ENCODE assay signal across 26 cellular contexts in genomic region chr3:158494657-158495056, GRCh38.
"Had no signal": no experiment of that assay in that cellular context is flagged by ENCODE, and none has a peak within 500 bp of the region (broad histone marks: within the 10 kb centered on the region; RNA-seq: fewer than 3 reads in every experiment).

No MANE protein-coding gene starts in this region.

- H3K9ac ChIP-seq: neural progenitor cell, parathyroid adenoma had no signal

- H2AFZ ChIP-seq: neural progenitor cell, parathyroid adenoma had no signal

- H3K4me2 ChIP-seq: neural progenitor cell had no signal

- H3K27ac ChIP-seq: neural progenitor cell, ovary, parathyroid adenoma, psoas muscle, right lobe of liver, sigmoid colon, stomach, thoracic aorta, thyroid gland, tibial nerve, upper lobe of left lung, vagina had no signal

- H3K4me3 ChIP-seq: neural progenitor cell, ovary, psoas muscle, right lobe of liver, sigmoid colon, stomach, thoracic aorta, thyroid gland, tibial nerve, upper lobe of left lung, vagina had no signal

- FAIRE-seq: small intestine, urothelium cell line had no signal

- H3K27me3 ChIP-seq: neural progenitor cell, ovary, right lobe of liver, sigmoid colon, stomach, thyroid gland, tibial nerve, upper lobe of left lung, vagina had no signal

- H3K36me3 ChIP-seq: ovary, right lobe of liver, sigmoid colon, stomach, thoracic aorta, thyroid gland, tibial nerve, upper lobe of left lung, vagina had no signal

- H3K79me2 ChIP-seq: parathyroid adenoma had no signal

- DNase-seq: natural killer cell; occipital lobe; ovary; posterior cingulate gyrus; psoas muscle; right cardiac atrium; right lobe of liver; sigmoid colon; small intestine; stimulated activated CD4-positive, alpha-beta T cell treated with anti-CD3 and anti-CD28 coated beads, Interleukin-15, amount 100 ng/mL, for 24 hours; stimulated activated CD4-positive, alpha-beta T cell treated with anti-CD3 and anti-CD28 coated beads, Interleukin-2, amount 100 ng/mL, for 24 hours; stimulated activated CD4-positive, alpha-beta T cell treated with anti-CD3 and anti-CD28 coated beads, Interleukin-2, amount 100 ng/mL, for 48 hours; stimulated activated CD4-positive, alpha-beta T cell treated with anti-CD3 and anti-CD28 coated beads, Interleukin-4, amount 100 ng/mL, for 24 hours; stimulated activated naive B cell treated with anti-CD40 and anti-IgM and Interleukin-4, amounts not matched to agents 10 μg/mL and 1 μg/mL and 100 μg/mL, for 72 hours; stimulated activated naive CD4-positive, alpha-beta T cell treated with Interleukin-2 at 50 U/mL for 16 hours; stomach; thyroid gland; trophoblast cell; upper lobe of left lung had no signal

- H3K9me3 ChIP-seq: ovary, psoas muscle, right lobe of liver, thoracic aorta, thyroid gland had no signal

- ATAC-seq: natural killer cell; psoas muscle; right cardiac atrium; right lobe of liver; stimulated activated effector memory CD8-positive, alpha-beta T cell treated with anti-CD3 and anti-CD28 coated beads, Interleukin-12 subunit alpha, Interleukin-12 subunit beta, amount 100 ng/mL, for 72 hours; stimulated activated naive B cell treated with anti-CD40 and anti-IgM and Interleukin-4, amounts not matched to agents 10 μg/mL and 1 μg/mL and 100 μg/mL, for 72 hours had no signal

- H3K4me1 ChIP-seq: parathyroid adenoma, psoas muscle, right lobe of liver, sigmoid colon, stomach, thyroid gland, tibial nerve, upper lobe of left lung, vagina had no signal
